Comparison of ENCODE assay signal across 13 cellular contexts in genomic region chr17:67700037-67700436, GRCh38. TPM values are rescaled to one million over a fixed set of nuclear protein-coding genes. Genes with fewer than 3 reads are reported as not detected.
DNase-seq lines count a peak whose midpoint lies in the region; ATAC-seq and TF ChIP-seq lines count a peak whose summit lies in the region.
"Had no signal": no experiment of that assay in that cellular context is flagged by ENCODE, and none has a peak within 500 bp of the region (broad histone marks: within the 10 kb centered on the region; RNA-seq: fewer than 3 reads in every experiment).

No MANE protein-coding gene starts in this region.

- CTCF ChIA-PET in SK-N-SH (lab: Yijun Ruan, JAX), result interaction anchor here (1.1 to 5.9 kb wide), 9 partner anchors 9 to 325 kb away, joined by 3 to 44 read pairs (median 6); partner anchors contain the start of gene PITPNC1

- H3K9ac ChIP-seq in BLaER1 treated with 17β-estradiol and CSF1 and Interleukin-3, amounts not matched to agents 10 nM and 100 nM, result peak overlapping the region in 6 of 11 experiments; percentile 26 to 78 (median 60); a peak in 10 of 22 replicates
- H3K9ac ChIP-seq in SK-N-SH, result no peak overlapping the region
- H3K9ac ChIP-seq: KMS-11 had no signal

- no peaks in the 10 kb centered on the region for H3K36me3 ChIP-seq in BLaER1 treated with 17β-estradiol and CSF1 and Interleukin-3, amounts not matched to agents 10 nM and 100 nM
- H3K36me3 ChIP-seq in SK-N-SH (replicated peaks in 1 of 2; ENCODE audit: control insufficient read depth in 1 of 2, insufficient read depth in 2 of 2, low read length in 1 of 2), result no peaks in the 10 kb centered on the region
- H3K36me3 ChIP-seq: BE2C, HAP-1 had no signal

- H2AFZ ChIP-seq in SK-N-SH (ENCODE audit: low read depth), result no peak overlapping the region

- TF ChIP-seq RAD21 in SK-N-SH (IDR thresholded peaks at IDR 0.05; ENCODE audit: low read length), result no peak

- peaks cover 0 to 4% (median 2%) of the 10 kb centered on the region in 4 donors for H3K4me1 Mint-ChIP-seq in naive thymus-derived CD8-positive, alpha-beta T cell
- H3K4me1 Mint-ChIP-seq: CD8-positive, alpha-beta memory T cell had no signal

- peak overlapping the region in 6 of 11 experiments; percentile 20 to 81 (median 62); a peak in 11 of 22 replicates for H3K27ac ChIP-seq in BLaER1 treated with 17β-estradiol and CSF1 and Interleukin-3, amounts not matched to agents 10 nM and 100 nM
- no peak overlapping the region for H3K27ac ChIP-seq in SK-N-SH (ENCODE audit: low read depth in 2 of 2, low read length in 1 of 2)
- H3K27ac ChIP-seq: KMS-11 had no signal

- peaks cover 10 to 74% (median 46%) of the 10 kb centered on the region in 10 experiments; a peak in 19 of 20 replicates for H3K4me1 ChIP-seq in BLaER1 treated with 17β-estradiol and CSF1 and Interleukin-3, amounts not matched to agents 10 nM and 100 nM
- no peaks in the 10 kb centered on the region for H3K4me1 ChIP-seq in SK-N-SH (ENCODE audit: control insufficient read depth in 1 of 2, insufficient read depth in 2 of 2, low read depth in 1 of 2, low read length in 1 of 2)
- H3K4me1 ChIP-seq: BE2C had no signal

- POLR2A ChIA-PET in naive thymus-derived CD8-positive, alpha-beta T cell (lab: Charles Lee), result interaction anchor here (0.6 to 1.2 kb wide), 4 partner anchors 10 to 391 kb away, joined by 3 to 4 read pairs (median 3); partner anchors contain the start of gene NOL11
- POLR2A ChIA-PET in SK-N-SH (lab: Yijun Ruan, JAX), result no interaction called here

- peak overlapping the region in 3 of 10 experiments; percentile 45 to 56 (median 46); a peak in 5 of 20 replicates for H3K4me3 ChIP-seq in BLaER1 treated with 17β-estradiol and CSF1 and Interleukin-3, amounts not matched to agents 10 nM and 100 nM
- H3K4me3 ChIP-seq in SK-N-SH (ENCODE audit: low read depth in 2 of 2, low read length in 1 of 2), result no peak overlapping the region
- H3K4me3 ChIP-seq: HAP-1 had no signal

- no peaks in the 10 kb centered on the region for H3K36me3 Mint-ChIP-seq in naive thymus-derived CD8-positive, alpha-beta T cell

- no peaks in the 10 kb centered on the region for H3K79me2 ChIP-seq in SK-N-SH (ENCODE audit: insufficient read depth)

- H3K4me3 Mint-ChIP-seq in naive thymus-derived CD8-positive, alpha-beta T cell, result peak overlapping the region in 1 of 10 donors; percentile 2
- H3K4me3 Mint-ChIP-seq: CD8-positive, alpha-beta memory T cell had no signal

- H3K27me3 Mint-ChIP-seq in naive thymus-derived CD8-positive, alpha-beta T cell, result no peaks in the 10 kb centered on the region
- H3K27me3 Mint-ChIP-seq: CD8-positive, alpha-beta memory T cell had no signal

- H3K9me3 ChIP-seq in BLaER1 treated with 17β-estradiol and CSF1 and Interleukin-3, amounts not matched to agents 10 nM and 100 nM (replicated peaks in 1 of 11), result peaks cover 4 to 17% (median 13%) of the 10 kb centered on the region in 11 experiments; a peak in 19 of 22 replicates
- no peaks in the 10 kb centered on the region for H3K9me3 ChIP-seq in SK-N-SH
- H3K9me3 ChIP-seq: BE2C, HAP-1 had no signal

- H3K27me3 ChIP-seq in BLaER1 treated with 17β-estradiol and CSF1 and Interleukin-3, amounts not matched to agents 10 nM and 100 nM, result peaks cover 27 to 40% (median 31%) of the 10 kb centered on the region in 11 experiments
- H3K27me3 ChIP-seq in SK-N-SH (ENCODE audit: insufficient read depth), result no peaks in the 10 kb centered on the region
- H3K27me3 ChIP-seq: BE2C had no signal

- no peak for TF ChIP-seq EP300 in SK-N-SH (IDR thresholded peaks at IDR 0.05; ENCODE audit: borderline replicate concordance in 1 of 2, low read depth in 1 of 2, low read length in 1 of 2)

- 69% methylated on average over 5 of the region's 5 CpGs for WGBS in SK-N-SH (ENCODE audit: low lambda C conversion rate)

- TF ChIP-seq CTCF in SK-N-SH (IDR thresholded peaks at IDR 0.05), result no peak

- no peak for ATAC-seq in naive thymus-derived CD8-positive, alpha-beta T cell

- no peaks in the 10 kb centered on the region for H4K20me1 ChIP-seq in BLaER1 treated with 17β-estradiol and CSF1 and Interleukin-3, amounts not matched to agents 10 nM and 100 nM
- H4K20me1 ChIP-seq in SK-N-SH (ENCODE audit: insufficient read depth), result no peaks in the 10 kb centered on the region

- H3F3A ChIP-seq in SK-N-SH (replicated peaks; ENCODE audit: insufficient read depth), result peaks cover 5% of the 10 kb centered on the region

- no peaks in the 10 kb centered on the region for H3K9me2 ChIP-seq in SK-N-SH

- H3K27ac Mint-ChIP-seq in naive thymus-derived CD8-positive, alpha-beta T cell, result peak overlapping the region in 8 of 10 donors; percentile 3 to 55 (median 44)

- H3K9me3 Mint-ChIP-seq in naive thymus-derived CD8-positive, alpha-beta T cell, result no peaks in the 10 kb centered on the region
- H3K9me3 Mint-ChIP-seq: CD8-positive, alpha-beta memory T cell had no signal

- peak overlapping the region in 9 of 11 experiments; percentile 20 to 82 (median 67); a peak in 18 of 22 replicates for H3K4me2 ChIP-seq in BLaER1 treated with 17β-estradiol and CSF1 and Interleukin-3, amounts not matched to agents 10 nM and 100 nM
- H3K4me2 ChIP-seq in SK-N-SH, result no peak overlapping the region
- H3K4me2 ChIP-seq: KMS-11 had no signal

- peak; percentile 9 for DNase-seq in NCI-H1105 (lab: John Stamatoyannopoulos, UW)
- DNase-seq in NCI-H774 (lab: John Stamatoyannopoulos, UW), result peak; percentile 49
- DNase-seq in naive thymus-derived CD8-positive, alpha-beta T cell, result no peak
- DNase-seq in A172 (ENCODE audit: low spot score), result no peak
- no peak for DNase-seq in SK-N-SH
- no peak for DNase-seq in UCSD-AML1 (lab: John Stamatoyannopoulos, UW; ENCODE audit: unreplicated experiment)
- DNase-seq: BE2C; CD8-positive, alpha-beta memory T cell; NCI-H1092 treated with DMSO at 0.1 percent for 48 hours; NCI-H2081 treated with DMSO at 0.1 percent for 48 hours had no signal

TF ChIP-seq in SK-N-SH, 30 proteins besides CTCF, POLR2A, EP300 and RAD21:
- TF ChIP-seq RXRA (IDR thresholded peaks at IDR 0.05; ENCODE audit: borderline replicate concordance, low read depth) (no peak), ZBTB33 (IDR thresholded peaks at IDR 0.05; ENCODE audit: borderline replicate concordance, low read depth) (no peak), SIN3A (IDR thresholded peaks at IDR 0.05; ENCODE audit: borderline replicate concordance, low read depth, low read length) (no peak), NFIC (IDR thresholded peaks at IDR 0.05; ENCODE audit: borderline replicate concordance) (no peak), NRF1 (IDR thresholded peaks at IDR 0.05; ENCODE audit: low read depth, low read length) (no peak), RCOR1 (IDR thresholded peaks at IDR 0.05; ENCODE audit: low read length) (no peak), MEF2A (IDR thresholded peaks at IDR 0.05; ENCODE audit: borderline replicate concordance, low read depth) (no peak), CHD2 (IDR thresholded peaks at IDR 0.05; ENCODE audit: low read length, partially characterized antibody) (no peak), TEAD4 (IDR thresholded peaks at IDR 0.05; ENCODE audit: borderline replicate concordance, insufficient read depth) (no peak), GABPA (IDR thresholded peaks at IDR 0.05; ENCODE audit: low read depth) (no peak), TAF1 (IDR thresholded peaks at IDR 0.05; ENCODE audit: borderline replicate concordance, low read depth, low read length) (no peak), FOXJ3 (CRISPR knock-in tag; IDR thresholded peaks at IDR 0.05) (no peak)
- TF ChIP-seq, protein P1, sequence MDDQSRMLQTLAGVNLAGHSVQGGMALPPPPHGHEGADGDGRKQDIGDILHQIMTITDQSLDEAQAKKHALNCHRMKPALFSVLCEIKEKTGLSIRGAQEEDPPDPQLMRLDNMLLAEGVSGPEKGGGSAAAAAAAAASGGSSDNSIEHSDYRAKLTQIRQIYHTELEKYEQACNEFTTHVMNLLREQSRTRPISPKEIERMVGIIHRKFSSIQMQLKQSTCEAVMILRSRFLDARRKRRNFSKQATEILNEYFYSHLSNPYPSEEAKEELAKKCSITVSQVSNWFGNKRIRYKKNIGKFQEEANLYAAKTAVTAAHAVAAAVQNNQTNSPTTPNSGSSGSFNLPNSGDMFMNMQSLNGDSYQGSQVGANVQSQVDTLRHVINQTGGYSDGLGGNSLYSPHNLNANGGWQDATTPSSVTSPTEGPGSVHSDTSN (IDR thresholded peaks at IDR 0.05), result no peak
TF ChIP-seq in SK-N-SH: peak in this region for 0.

RNA-seq across cellular contexts. Expression of gene NOL11, which starts 17.7 kb away (rescaled TPM):
- total RNA-seq in naive thymus-derived CD8-positive, alpha-beta T cell, result 10 to 100 TPM; 73.7 to 82.7 TPM
- 10 to 100 TPM; 14.2 to 34.8 (median 25.5) TPM for polyA plus RNA-seq in naive thymus-derived CD8-positive, alpha-beta T cell
- total RNA-seq in A172 (2014; rRNA removed; shearing (Covaris generic)), result 81.0 and 82.1 TPM in 2 replicates
- polyA plus RNA-seq in SK-N-SH (2012; rRNA removed), result 27.0 and 36.2 TPM in 2 replicates
- 33.9 and 37.4 TPM in 2 replicates for polyA plus RNA-seq in SK-N-SH (2012; cell fraction: cytosol; rRNA removed)
- polyA plus RNA-seq in SK-N-SH (2012; cell fraction: nucleus; rRNA removed), result 44.0 and 70.1 TPM in 2 replicates

Comparison
In these comparisons a context has a peak if more than half of its experiments do, and no peak if none do; other contexts are left out.
1. H3K27ac ChIP-seq: peak in BLaER1 treated with 17β-estradiol and CSF1 and Interleukin-3, amounts not matched to agents 10 nM and 100 nM (6 of 11); none in SK-N-SH (0 of 2).
2. DNase-seq: peak in NCI-H1105 (single experiment) and NCI-H774 (single experiment); none in naive thymus-derived CD8-positive, alpha-beta T cell (0 of 10), A172 (single experiment), SK-N-SH (single experiment) and UCSD-AML1 (single experiment).